1 cellular context compared by ENCODE assay signal in the genomic region with DNA sequence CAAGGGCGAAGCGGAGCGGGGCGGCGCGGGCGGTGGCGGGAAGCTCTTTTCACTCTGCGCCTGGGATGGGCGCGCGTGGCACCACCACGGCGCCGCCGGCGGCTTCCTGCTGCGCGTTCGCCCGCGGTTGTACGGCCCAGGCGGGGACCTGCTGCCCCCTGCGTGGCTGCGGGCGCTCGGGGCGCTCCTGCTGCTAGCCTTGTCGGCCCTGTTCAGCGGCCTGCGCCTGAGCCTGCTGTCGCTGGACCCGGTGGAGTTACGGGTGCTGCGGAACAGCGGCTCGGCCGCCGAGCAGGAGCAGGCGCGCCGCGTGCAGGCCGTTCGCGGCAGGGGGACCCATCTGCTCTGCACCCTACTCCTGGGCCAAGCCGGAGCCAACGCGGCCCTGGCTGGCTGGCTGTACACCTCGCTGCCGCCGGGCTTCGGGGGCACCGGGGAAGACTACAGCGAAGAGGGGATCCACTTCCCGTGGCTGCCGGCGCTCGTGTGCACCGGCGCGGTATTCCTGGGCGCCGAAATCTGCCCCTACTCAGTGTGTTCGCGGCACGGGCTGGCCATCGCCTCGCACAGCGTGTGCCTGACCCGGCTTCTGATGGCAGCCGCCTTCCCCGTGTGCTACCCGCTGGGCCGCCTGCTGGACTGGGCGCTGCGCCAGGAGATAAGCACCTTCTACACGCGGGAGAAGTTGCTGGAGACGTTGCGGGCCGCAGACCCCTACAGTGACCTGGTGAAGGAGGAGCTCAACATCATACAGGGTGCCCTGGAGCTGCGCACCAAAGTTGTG.
TF ChIP-seq lines count a peak whose summit lies in the region.

No MANE protein-coding gene starts in this region.

TF ChIP-seq in GM23338, 12 proteins besides CTCF, POLR2A, EP300 and RAD21 (continued from another document):
- TF ChIP-seq, protein P1, sequence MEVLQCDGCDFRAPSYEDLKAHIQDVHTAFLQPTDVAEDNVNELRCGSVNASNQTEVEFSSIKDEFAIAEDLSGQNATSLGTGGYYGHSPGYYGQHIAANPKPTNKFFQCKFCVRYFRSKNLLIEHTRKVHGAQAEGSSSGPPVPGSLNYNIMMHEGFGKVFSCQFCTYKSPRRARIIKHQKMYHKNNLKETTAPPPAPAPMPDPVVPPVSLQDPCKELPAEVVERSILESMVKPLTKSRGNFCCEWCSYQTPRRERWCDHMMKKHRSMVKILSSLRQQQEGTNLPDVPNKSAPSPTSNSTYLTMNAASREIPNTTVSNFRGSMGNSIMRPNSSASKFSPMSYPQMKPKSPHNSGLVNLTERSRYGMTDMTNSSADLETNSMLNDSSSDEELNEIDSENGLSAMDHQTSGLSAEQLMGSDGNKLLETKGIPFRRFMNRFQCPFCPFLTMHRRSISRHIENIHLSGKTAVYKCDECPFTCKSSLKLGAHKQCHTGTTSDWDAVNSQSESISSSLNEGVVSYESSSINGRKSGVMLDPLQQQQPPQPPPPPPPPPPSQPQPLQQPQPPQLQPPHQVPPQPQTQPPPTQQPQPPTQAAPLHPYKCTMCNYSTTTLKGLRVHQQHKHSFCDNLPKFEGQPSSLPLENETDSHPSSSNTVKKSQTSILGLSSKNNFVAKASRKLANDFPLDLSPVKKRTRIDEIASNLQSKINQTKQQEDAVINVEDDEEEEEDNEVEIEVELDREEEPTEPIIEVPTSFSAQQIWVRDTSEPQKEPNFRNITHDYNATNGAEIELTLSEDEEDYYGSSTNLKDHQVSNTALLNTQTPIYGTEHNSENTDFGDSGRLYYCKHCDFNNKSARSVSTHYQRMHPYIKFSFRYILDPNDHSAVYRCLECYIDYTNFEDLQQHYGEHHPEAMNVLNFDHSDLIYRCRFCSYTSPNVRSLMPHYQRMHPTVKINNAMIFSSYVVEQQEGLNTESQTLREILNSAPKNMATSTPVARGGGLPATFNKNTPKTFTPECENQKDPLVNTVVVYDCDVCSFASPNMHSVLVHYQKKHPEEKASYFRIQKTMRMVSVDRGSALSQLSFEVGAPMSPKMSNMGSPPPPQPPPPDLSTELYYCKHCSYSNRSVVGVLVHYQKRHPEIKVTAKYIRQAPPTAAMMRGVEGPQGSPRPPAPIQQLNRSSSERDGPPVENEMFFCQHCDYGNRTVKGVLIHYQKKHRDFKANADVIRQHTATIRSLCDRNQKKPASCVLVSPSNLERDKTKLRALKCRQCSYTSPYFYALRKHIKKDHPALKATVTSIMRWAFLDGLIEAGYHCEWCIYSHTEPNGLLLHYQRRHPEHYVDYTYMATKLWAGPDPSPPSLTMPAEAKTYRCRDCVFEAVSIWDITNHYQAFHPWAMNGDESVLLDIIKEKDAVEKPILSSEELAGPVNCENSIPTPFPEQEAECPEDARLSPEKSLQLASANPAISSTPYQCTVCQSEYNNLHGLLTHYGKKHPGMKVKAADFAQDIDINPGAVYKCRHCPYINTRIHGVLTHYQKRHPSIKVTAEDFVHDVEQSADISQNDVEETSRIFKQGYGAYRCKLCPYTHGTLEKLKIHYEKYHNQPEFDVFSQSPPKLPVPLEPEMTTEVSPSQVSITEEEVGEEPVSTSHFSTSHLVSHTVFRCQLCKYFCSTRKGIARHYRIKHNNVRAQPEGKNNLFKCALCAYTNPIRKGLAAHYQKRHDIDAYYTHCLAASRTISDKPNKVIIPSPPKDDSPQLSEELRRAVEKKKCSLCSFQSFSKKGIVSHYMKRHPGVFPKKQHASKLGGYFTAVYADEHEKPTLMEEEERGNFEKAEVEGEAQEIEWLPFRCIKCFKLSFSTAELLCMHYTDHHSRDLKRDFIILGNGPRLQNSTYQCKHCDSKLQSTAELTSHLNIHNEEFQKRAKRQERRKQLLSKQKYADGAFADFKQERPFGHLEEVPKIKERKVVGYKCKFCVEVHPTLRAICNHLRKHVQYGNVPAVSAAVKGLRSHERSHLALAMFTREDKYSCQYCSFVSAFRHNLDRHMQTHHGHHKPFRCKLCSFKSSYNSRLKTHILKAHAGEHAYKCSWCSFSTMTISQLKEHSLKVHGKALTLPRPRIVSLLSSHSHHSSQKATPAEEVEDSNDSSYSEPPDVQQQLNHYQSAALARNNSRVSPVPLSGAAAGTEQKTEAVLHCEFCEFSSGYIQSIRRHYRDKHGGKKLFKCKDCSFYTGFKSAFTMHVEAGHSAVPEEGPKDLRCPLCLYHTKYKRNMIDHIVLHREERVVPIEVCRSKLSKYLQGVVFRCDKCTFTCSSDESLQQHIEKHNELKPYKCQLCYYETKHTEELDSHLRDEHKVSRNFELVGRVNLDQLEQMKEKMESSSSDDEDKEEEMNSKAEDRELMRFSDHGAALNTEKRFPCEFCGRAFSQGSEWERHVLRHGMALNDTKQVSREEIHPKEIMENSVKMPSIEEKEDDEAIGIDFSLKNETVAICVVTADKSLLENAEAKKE (CRISPR knock-in tag; IDR thresholded peaks at IDR 0.05), result no peak
